In the genomic region with DNA sequence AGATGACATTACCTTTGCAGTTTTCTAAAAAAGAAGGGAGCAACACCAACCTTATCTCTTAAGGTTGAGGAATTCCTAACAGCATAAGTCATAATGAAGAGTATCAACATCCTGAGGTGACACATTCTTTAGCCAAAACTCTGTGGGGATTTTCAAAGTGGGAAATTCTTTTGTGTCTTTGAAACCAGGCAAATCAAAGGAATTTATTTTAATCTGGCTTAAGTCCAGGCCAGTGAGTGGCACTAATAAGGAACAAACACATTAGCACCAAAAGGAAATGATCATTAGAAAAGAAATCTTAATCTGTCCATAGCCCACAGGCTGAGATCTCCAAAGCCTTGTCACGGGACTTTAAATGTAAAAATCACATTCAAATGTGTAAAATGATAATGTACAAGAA, we compare ENCODE assay signal across 21 cellular contexts.
DNase-seq lines count a peak whose midpoint lies in the region; ATAC-seq and TF ChIP-seq lines count a peak whose summit lies in the region.
"Had no signal": no experiment of that assay in that cellular context is flagged by ENCODE, and none has a peak within 500 bp of the region (broad histone marks: within the 10 kb centered on the region; RNA-seq: fewer than 3 reads in every experiment).

No MANE protein-coding gene starts in this region.

- peaks cover 43% of the 10 kb centered on the region for H3K4me1 ChIP-seq in HUES64 (ENCODE audit: insufficient read depth, low read length)
- H3K4me1 ChIP-seq in endodermal cell (ENCODE audit: control insufficient read depth, insufficient read depth, low read length) = peaks cover 19% of the 10 kb centered on the region
- peaks cover 55% of the 10 kb centered on the region for H3K4me1 ChIP-seq in neural progenitor cell
- H3K4me1 ChIP-seq: Peyer's patch, transverse colon had no signal

- peaks cover 60% of the 10 kb centered on the region for H3F3A ChIP-seq in neural progenitor cell (ENCODE audit: low read depth)

- H3K27me3 ChIP-seq in HUES64 (ENCODE audit: insufficient read depth, low read length) = no peaks in the 10 kb centered on the region
- H3K27me3 ChIP-seq in endodermal cell (ENCODE audit: control insufficient read depth, insufficient read depth, low read length, poor library complexity, severe bottlenecking) = no peaks in the 10 kb centered on the region
- no peaks in the 10 kb centered on the region for H3K27me3 ChIP-seq in neural progenitor cell
- H3K27me3 ChIP-seq: hepatocyte, Peyer's patch, right atrium auricular region, transverse colon had no signal

- H3K36me3 Mint-ChIP-seq in endodermal cell (ENCODE audit: low read depth) (peaks cover 37% of the 10 kb centered on the region), neural progenitor cell (no peaks in the 10 kb centered on the region)
- H3K36me3 Mint-ChIP-seq in activated T-helper 17 cell treated with anti-CD3 and anti-CD28 coated beads, Interleukin-2, amount 50 U/mL, for 72 hours (ENCODE audit: low read depth) = no peaks in the 10 kb centered on the region
- H3K36me3 Mint-ChIP-seq: CD8-positive, alpha-beta memory T cell had no signal

- peak overlapping the region; percentile 97 for H3K27ac ChIP-seq in HUES64 (ENCODE audit: low read depth, low read length)
- peak overlapping the region; percentile 63 for H3K27ac ChIP-seq in endodermal cell (ENCODE audit: low read depth, low read length)
- H3K27ac ChIP-seq in neural progenitor cell = peak overlapping the region; percentile 93
- H3K27ac ChIP-seq: hepatocyte, Peyer's patch, transverse colon had no signal

- no peak overlapping the region for H2AFZ ChIP-seq in neural progenitor cell (replicated peaks)
- H2AFZ ChIP-seq: hepatocyte had no signal

- H3K9ac ChIP-seq in HUES64 (ENCODE audit: low read depth, low read length) = peak overlapping the region; percentile 64; the same call in 1 of the 2 replicates
- peak overlapping the region; percentile 70 for H3K9ac ChIP-seq in endodermal cell (ENCODE audit: extremely low read depth, low read length, poor library complexity, severe bottlenecking)
- H3K9ac ChIP-seq in neural progenitor cell = no peak overlapping the region

- H3K27ac Mint-ChIP-seq in endodermal cell = peak overlapping the region; percentile 96
- no peak overlapping the region for H3K27ac Mint-ChIP-seq in neural progenitor cell
- H3K27ac Mint-ChIP-seq in activated T-helper 17 cell treated with anti-CD3 and anti-CD28 coated beads, Interleukin-2, amount 50 U/mL, for 72 hours = no peak overlapping the region
- H3K27ac Mint-ChIP-seq: CD8-positive, alpha-beta memory T cell had no signal

- no peaks in the 10 kb centered on the region for H4K20me1 ChIP-seq in neural progenitor cell (ENCODE audit: low read depth)

- peaks cover 55% of the 10 kb centered on the region for H3K4me1 Mint-ChIP-seq in endodermal cell
- H3K4me1 Mint-ChIP-seq in neural progenitor cell = peaks cover 33% of the 10 kb centered on the region
- H3K4me1 Mint-ChIP-seq in activated T-helper 17 cell treated with anti-CD3 and anti-CD28 coated beads, Interleukin-2, amount 50 U/mL, for 72 hours = no peaks in the 10 kb centered on the region
- H3K4me1 Mint-ChIP-seq: CD8-positive, alpha-beta memory T cell had no signal

- H3K27me3 Mint-ChIP-seq in endodermal cell (ENCODE audit: insufficient read depth) (no peaks in the 10 kb centered on the region), neural progenitor cell (ENCODE audit: insufficient read depth, low read depth) (peaks cover 3% of the 10 kb centered on the region)
- peaks cover 3% of the 10 kb centered on the region for H3K27me3 Mint-ChIP-seq in activated T-helper 17 cell treated with anti-CD3 and anti-CD28 coated beads, Interleukin-2, amount 50 U/mL, for 72 hours

- H3K4me2 ChIP-seq in neural progenitor cell = peak overlapping the region; percentile 75
- H3K4me2 ChIP-seq: hepatocyte had no signal

- peak overlapping the region; percentile 19 for H3K4me3 Mint-ChIP-seq in endodermal cell
- H3K4me3 Mint-ChIP-seq in neural progenitor cell = no peak overlapping the region
- no peak overlapping the region for H3K4me3 Mint-ChIP-seq in activated T-helper 17 cell treated with anti-CD3 and anti-CD28 coated beads, Interleukin-2, amount 50 U/mL, for 72 hours
- H3K4me3 Mint-ChIP-seq: CD8-positive, alpha-beta memory T cell had no signal

- DNase-seq in EL = peak; percentile 16
- DNase-seq in endodermal cell = peak; percentile 59
- peak; percentile 82 for DNase-seq in neural progenitor cell (ENCODE audit: low spot score)
- DNase-seq in NCI-H2171 (lab: John Stamatoyannopoulos, UW) = no peak
- no peak for DNase-seq in NOMO-1 (lab: John Stamatoyannopoulos, UW; ENCODE audit: unreplicated experiment in 2 of 2)
- DNase-seq in nucleus accumbens (lab: John Stamatoyannopoulos, UW) = no peak
- DNase-seq: activated naive CD4-positive, alpha-beta T cell treated with Interleukin-2 at 50 U/mL for 16 hours; CD8-positive, alpha-beta memory T cell; DMS79 treated with DMSO at 0.1 percent for 48 hours; Kasumi-1; left colon; NCI-H1105; NCI-H2107; NCI-H526 treated with DMSO at 0.1 percent for 48 hours; Peyer's patch; stimulated activated naive CD8-positive, alpha-beta T cell treated with anti-CD3 and anti-CD28 coated beads, Interleukin-15, Interleukin-2, amounts not matched to agents 100 U/mL and 50 U/mL, for 24 hours; transverse colon had no signal

- no peak for ATAC-seq in activated T-helper 17 cell treated with anti-CD3 and anti-CD28 coated beads, Interleukin-2, amount 50 U/mL, for 72 hours (replicated peaks)
- ATAC-seq: left colon; stimulated activated naive CD8-positive, alpha-beta T cell treated with anti-CD3 and anti-CD28 coated beads, Interleukin-15, Interleukin-2, amounts not matched to agents 100 U/mL and 50 U/mL, for 24 hours had no signal

- H3K79me2 ChIP-seq in neural progenitor cell (ENCODE audit: low read depth) = peaks cover 85% of the 10 kb centered on the region
- H3K79me2 ChIP-seq: hepatocyte had no signal

- H3K4me3 ChIP-seq in HUES64 (ENCODE audit: low read length) (peak overlapping the region; percentile 20), endodermal cell (ENCODE audit: low read length) (peak overlapping the region; percentile 31), neural progenitor cell (peak overlapping the region; percentile 32)
- H3K4me3 ChIP-seq: hepatocyte, Peyer's patch, right atrium auricular region, transverse colon had no signal

- H3K36me3 ChIP-seq in HUES64 (ENCODE audit: insufficient read depth, low read length) (peaks cover 7% of the 10 kb centered on the region; the same call in 1 of the 2 replicates), endodermal cell (ENCODE audit: control insufficient read depth, insufficient read depth, low read length) (peaks cover 13% of the 10 kb centered on the region), neural progenitor cell (no peaks in the 10 kb centered on the region)
- H3K36me3 ChIP-seq: Peyer's patch, right atrium auricular region, transverse colon had no signal

- no peak for TF ChIP-seq CTCF in endodermal cell (conservative IDR thresholded peaks at IDR 0.05)
- TF ChIP-seq CTCF in neural progenitor cell (IDR thresholded peaks at IDR 0.05) = no peak

- no CpG with 5 or more reads among the region's 1 CpG for WGBS in HUES64
- 0% methylated on average over 1 of the region's 1 CpG; no CpG with 5 or more reads in 1 of the 2 experiments for WGBS in endodermal cell (ENCODE audit: insufficient coverage in 1 of 2, insufficient read length in 1 of 2), 2 experiments

- H3K9me3 ChIP-seq in HUES64 (ENCODE audit: insufficient read depth, low read depth, low read length) (no peaks in the 10 kb centered on the region), endodermal cell (ENCODE audit: control insufficient read depth, low read length) (no peaks in the 10 kb centered on the region), neural progenitor cell (ENCODE audit: low read depth) (no peaks in the 10 kb centered on the region)
- H3K9me3 ChIP-seq: Peyer's patch, right atrium auricular region, transverse colon had no signal

- no peaks in the 10 kb centered on the region for H3K9me3 Mint-ChIP-seq in endodermal cell
- peaks cover 3% of the 10 kb centered on the region for H3K9me3 Mint-ChIP-seq in neural progenitor cell
- no peaks in the 10 kb centered on the region for H3K9me3 Mint-ChIP-seq in activated T-helper 17 cell treated with anti-CD3 and anti-CD28 coated beads, Interleukin-2, amount 50 U/mL, for 72 hours
- H3K9me3 Mint-ChIP-seq: CD8-positive, alpha-beta memory T cell had no signal

Comparison
In these comparisons a context has a peak if more than half of its experiments do, and no peak if none do; other contexts are left out.
1. DNase-seq: peak in EL (single experiment), endodermal cell (single experiment) and neural progenitor cell (single experiment); none in NCI-H2171 (single experiment), NOMO-1 (0 of 2) and nucleus accumbens (0 of 56).
2. Peak in every context shown above with its lines, with median percentiles within 50 percentile points of each other: H3K27ac ChIP-seq and H3K4me3 ChIP-seq.